33 cellular contexts compared by ENCODE assay signal in genomic region chr10:85623758-85624157, GRCh38.
"Had no signal": no experiment of that assay in that cellular context is flagged by ENCODE, and none has a peak within 500 bp of the region (broad histone marks: within the 10 kb centered on the region; RNA-seq: fewer than 3 reads in every experiment).

No MANE protein-coding gene starts in this region.

- H3K36me3 ChIP-seq: ascending aorta, breast epithelium, cardiac muscle cell, colonic mucosa, esophagus muscularis mucosa, gastrocnemius medialis, heart left ventricle had no signal

- H3K4me3 Mint-ChIP-seq: activated CD4-positive, alpha-beta memory T cell treated with anti-CD3 and anti-CD28 coated beads for 36 hours; activated CD4-positive, alpha-beta T cell treated with anti-CD3 and anti-CD28 coated beads for 36 hours; activated CD4-positive, alpha-beta T cell treated with anti-CD3 and anti-CD28 coated beads, Interleukin-2, amount 10 ng/mL, durations not matched to agents 24 days and 14 days; activated CD8-positive, alpha-beta memory T cell treated with anti-CD3 and anti-CD28 coated beads, Interleukin-2, amount 10 ng/mL, durations not matched to agents 7 days and 5 days; activated CD8-positive, alpha-beta T cell treated with anti-CD3 and anti-CD28 coated beads, Interleukin-2, amount 10 ng/mL, durations not matched to agents 7 days and 5 days; activated naive CD4-positive, alpha-beta T cell treated with anti-CD3 and anti-CD28 coated beads for 36 hours; activated naive CD8-positive, alpha-beta T cell treated with anti-CD3 and anti-CD28 coated beads, Interleukin-2, amount 10 ng/mL, durations not matched to agents 7 days and 5 days; activated T-helper 1 cell treated with anti-CD3 and anti-CD28 coated beads, Interleukin-12 subunit alpha, Interleukin-12 subunit beta, Interleukin-2, Interleukin-4 antibody, amounts not matched to agents 30 ng/mL and 10 ng/mL and 1 ng/mL, durations not matched to agents 14 hours and 24 hours and 36 hours; brain; dendritic cell treated with granulocyte-macrophage colony-stimulating factor and Interleukin-4, amounts not matched to agents 40 ng/mL and 50 ng/mL, for 4 days had no signal

- H3K4me1 ChIP-seq: ascending aorta, breast epithelium, colonic mucosa, esophagus muscularis mucosa, foreskin keratinocyte, gastrocnemius medialis, heart left ventricle had no signal

- H3K27ac Mint-ChIP-seq: activated CD4-positive, alpha-beta memory T cell treated with anti-CD3 and anti-CD28 coated beads for 36 hours; activated CD4-positive, alpha-beta T cell treated with anti-CD3 and anti-CD28 coated beads for 36 hours; activated CD4-positive, alpha-beta T cell treated with anti-CD3 and anti-CD28 coated beads, Interleukin-2, amount 10 ng/mL, durations not matched to agents 24 days and 14 days; activated CD8-positive, alpha-beta memory T cell treated with anti-CD3 and anti-CD28 coated beads, Interleukin-2, amount 10 ng/mL, durations not matched to agents 7 days and 5 days; activated CD8-positive, alpha-beta T cell treated with anti-CD3 and anti-CD28 coated beads, Interleukin-2, amount 10 ng/mL, durations not matched to agents 7 days and 5 days; activated naive CD4-positive, alpha-beta T cell treated with anti-CD3 and anti-CD28 coated beads for 36 hours; activated naive CD8-positive, alpha-beta T cell treated with anti-CD3 and anti-CD28 coated beads, Interleukin-2, amount 10 ng/mL, durations not matched to agents 7 days and 5 days; activated T-helper 1 cell treated with anti-CD3 and anti-CD28 coated beads, Interleukin-12 subunit alpha, Interleukin-12 subunit beta, Interleukin-2, Interleukin-4 antibody, amounts not matched to agents 30 ng/mL and 10 ng/mL and 1 ng/mL, durations not matched to agents 14 hours and 24 hours and 36 hours; activated T-helper 2 cell treated with anti-CD3 and anti-CD28 coated beads, Interferon-gamma antibody, Interleukin-2, Interleukin-4, amounts not matched to agents 10 μg/mL and 5 μg/mL and 100 μg/mL, durations not matched to agents 14 hours and 24 hours and 36 hours; brain; dendritic cell treated with granulocyte-macrophage colony-stimulating factor and Interleukin-4, amounts not matched to agents 40 ng/mL and 50 ng/mL, for 4 days had no signal

- DNase-seq: activated CD4-positive, alpha-beta memory T cell treated with anti-CD3 and anti-CD28 coated beads for 36 hours; activated CD4-positive, alpha-beta T cell treated with anti-CD3 and anti-CD28 coated beads for 36 hours; activated CD4-positive, alpha-beta T cell treated with anti-CD3 and anti-CD28 coated beads, Interleukin-2, amount 10 ng/mL, durations not matched to agents 24 days and 14 days; activated CD4-positive, CD25-positive, alpha-beta regulatory T cell; activated CD4-positive, CD25-positive, alpha-beta regulatory T cell treated with anti-CD3 and anti-CD28 coated beads, Interleukin-2, amount 50 U/mL, for 72 hours; activated CD8-positive, alpha-beta memory T cell treated with anti-CD3 and anti-CD28 coated beads, Interleukin-2, amount 10 ng/mL, durations not matched to agents 7 days and 5 days; activated CD8-positive, alpha-beta memory T cell treated with anti-CD3 and anti-CD28 coated beads, Interleukin-2, amount 50 U/mL, for 4 hours; activated CD8-positive, alpha-beta T cell treated with anti-CD3 and anti-CD28 coated beads, Interleukin-2, amount 10 ng/mL, durations not matched to agents 7 days and 5 days; activated effector memory CD4-positive, alpha-beta T cell treated with anti-CD3 and anti-CD28 coated beads, Interleukin-2, amount 50 U/mL, for 16 hours; activated naive CD4-positive, alpha-beta T cell treated with anti-CD3 and anti-CD28 coated beads for 36 hours; activated naive CD8-positive, alpha-beta T cell treated with anti-CD3 and anti-CD28 coated beads, Interleukin-2, amount 10 ng/mL, durations not matched to agents 7 days and 5 days; activated T-cell treated with anti-CD3 and anti-CD28 coated beads, Interleukin-2, amount 50 U/mL, for 1 hour; activated T-cell treated with anti-CD3 and anti-CD28 coated beads, Interleukin-2, amount 50 U/mL, for 48 hours; central memory CD4-positive, alpha-beta T cell; cerebellar nuclear complex; colonic mucosa; dorsolateral prefrontal cortex; effector memory CD4-positive, alpha-beta T cell; erythroblast; foreskin keratinocyte; gastrocnemius medialis; glutamatergic neuron; heart left ventricle; T-helper 2 cell had no signal

- H3K4me1 Mint-ChIP-seq: activated CD4-positive, alpha-beta T cell treated with anti-CD3 and anti-CD28 coated beads for 36 hours; activated naive CD8-positive, alpha-beta T cell treated with anti-CD3 and anti-CD28 coated beads, Interleukin-2, amount 10 ng/mL, durations not matched to agents 7 days and 5 days; brain had no signal

- H3K9me3 Mint-ChIP-seq: activated CD4-positive, alpha-beta memory T cell treated with anti-CD3 and anti-CD28 coated beads for 36 hours; activated CD4-positive, alpha-beta T cell treated with anti-CD3 and anti-CD28 coated beads, Interleukin-2, amount 10 ng/mL, durations not matched to agents 24 days and 14 days; activated naive CD4-positive, alpha-beta T cell treated with anti-CD3 and anti-CD28 coated beads for 36 hours; activated naive CD4-positive, alpha-beta T cell treated with anti-CD3 and anti-CD28 coated beads, Interleukin-2, amount 50 U/mL, for 72 hours; activated naive CD8-positive, alpha-beta T cell treated with anti-CD3 and anti-CD28 coated beads, Interleukin-2, amount 10 ng/mL, durations not matched to agents 7 days and 5 days; activated T-helper 1 cell treated with anti-CD3 and anti-CD28 coated beads, Interleukin-12 subunit alpha, Interleukin-12 subunit beta, Interleukin-2, Interleukin-4 antibody, amounts not matched to agents 30 ng/mL and 10 ng/mL and 1 ng/mL, durations not matched to agents 14 hours and 24 hours and 36 hours; activated T-helper 2 cell treated with anti-CD3 and anti-CD28 coated beads, Interferon-gamma antibody, Interleukin-2, Interleukin-4, amounts not matched to agents 10 μg/mL and 5 μg/mL and 100 μg/mL, durations not matched to agents 14 hours and 24 hours and 36 hours; brain; dendritic cell treated with granulocyte-macrophage colony-stimulating factor and Interleukin-4, amounts not matched to agents 40 ng/mL and 50 ng/mL, for 4 days had no signal

- H3K36me3 Mint-ChIP-seq: activated CD4-positive, alpha-beta memory T cell treated with anti-CD3 and anti-CD28 coated beads for 36 hours; activated CD8-positive, alpha-beta memory T cell treated with anti-CD3 and anti-CD28 coated beads, Interleukin-2, amount 10 ng/mL, durations not matched to agents 7 days and 5 days; activated naive CD4-positive, alpha-beta T cell treated with anti-CD3 and anti-CD28 coated beads, Interleukin-2, amount 50 U/mL, for 72 hours; activated naive CD8-positive, alpha-beta T cell treated with anti-CD3 and anti-CD28 coated beads, Interleukin-2, amount 10 ng/mL, durations not matched to agents 7 days and 5 days; brain had no signal

- H3K27ac ChIP-seq: ascending aorta, breast epithelium, cardiac muscle cell, colonic mucosa, dorsolateral prefrontal cortex, esophagus muscularis mucosa, foreskin keratinocyte, gastrocnemius medialis, heart left ventricle had no signal

- H3K4me3 ChIP-seq: ascending aorta, breast epithelium, cardiac muscle cell, colonic mucosa, dorsolateral prefrontal cortex, esophagus muscularis mucosa, gastrocnemius medialis, heart left ventricle had no signal

- H3K27me3 ChIP-seq: ascending aorta, breast epithelium, cardiac muscle cell, colonic mucosa, dorsolateral prefrontal cortex, esophagus muscularis mucosa, foreskin keratinocyte, gastrocnemius medialis, heart left ventricle had no signal

- H3K27me3 Mint-ChIP-seq: activated CD4-positive, alpha-beta memory T cell treated with anti-CD3 and anti-CD28 coated beads for 36 hours; activated CD4-positive, alpha-beta T cell treated with anti-CD3 and anti-CD28 coated beads for 36 hours; brain; dendritic cell treated with granulocyte-macrophage colony-stimulating factor and Interleukin-4, amounts not matched to agents 40 ng/mL and 50 ng/mL, for 4 days had no signal

- H3K9me3 ChIP-seq: ascending aorta, breast epithelium, colonic mucosa, esophagus muscularis mucosa, gastrocnemius medialis, heart left ventricle had no signal

- ATAC-seq: activated CD4-positive, alpha-beta T cell treated with anti-CD3 and anti-CD28 coated beads for 36 hours; activated CD8-positive, alpha-beta memory T cell treated with anti-CD3 and anti-CD28 coated beads, Interleukin-2, amount 10 ng/mL, durations not matched to agents 7 days and 5 days; activated CD8-positive, alpha-beta T cell treated with anti-CD3 and anti-CD28 coated beads, Interleukin-2, amount 10 ng/mL, durations not matched to agents 7 days and 5 days; activated naive CD4-positive, alpha-beta T cell treated with anti-CD3 and anti-CD28 coated beads, Interleukin-2, amount 50 U/mL, for 72 hours; foreskin keratinocyte; gastrocnemius medialis; heart left ventricle had no signal
